ENCODE assay signal across 23 cellular contexts in genomic region chr9:91960367-91960766, GRCh38. TPM values are rescaled to one million over a fixed set of nuclear protein-coding genes. Genes with fewer than 3 reads are reported as not detected.
DNase-seq lines count a peak whose midpoint lies in the region; ATAC-seq, FAIRE-seq and TF ChIP-seq lines count a peak whose summit lies in the region.
"Had no signal": no experiment of that assay in that cellular context is flagged by ENCODE, and none has a peak within 500 bp of the region (broad histone marks: within the 10 kb centered on the region; RNA-seq: fewer than 3 reads in every experiment).

No MANE protein-coding gene starts in this region.

- H3K4me3 Mint-ChIP-seq in endodermal cell, result no peak overlapping the region
- H3K4me3 Mint-ChIP-seq: CD14-positive monocyte; CD4-positive, alpha-beta memory T cell; CD4-positive, CD25-positive, alpha-beta regulatory T cell; CD8-positive, alpha-beta memory T cell had no signal

- H3K9ac ChIP-seq in HepG2 (ENCODE audit: insufficient read depth, low read depth, low read length), result no peak overlapping the region
- no peak overlapping the region for H3K9ac ChIP-seq in endodermal cell (ENCODE audit: extremely low read depth, low read length, poor library complexity, severe bottlenecking)
- H3K9ac ChIP-seq: BLaER1 had no signal

- peaks cover 11% of the 10 kb centered on the region for H3K9me3 ChIP-seq in HepG2 (ENCODE audit: low read length)
- H3K9me3 ChIP-seq in right lobe of liver, result no peaks in the 10 kb centered on the region
- H3K9me3 ChIP-seq in endodermal cell (ENCODE audit: control insufficient read depth, low read length), result peaks cover 42% of the 10 kb centered on the region
- H3K9me3 ChIP-seq: BE2C had no signal

- FAIRE-seq in HepG2 (lab: Jason Lieb, UNC), result no peak
- FAIRE-seq: A204.1, G401.6, GM12891, GM19239 had no signal

- no peak overlapping the region for H3K4me2 ChIP-seq in HepG2 (ENCODE audit: low read depth, low read length)
- H3K4me2 ChIP-seq: BLaER1 had no signal

- no TSS peak for BruUV-seq in HepG2 (replicated peaks; lab: Mats Ljungman, UMichigan)

- H3K27me3 Mint-ChIP-seq in endodermal cell (ENCODE audit: insufficient read depth), result peaks cover 12% of the 10 kb centered on the region
- H3K27me3 Mint-ChIP-seq: CD4-positive, CD25-positive, alpha-beta regulatory T cell had no signal

- H3K27ac Mint-ChIP-seq in endodermal cell, result no peak overlapping the region
- H3K27ac Mint-ChIP-seq: CD14-positive monocyte; CD4-positive, alpha-beta memory T cell; CD4-positive, CD25-positive, alpha-beta regulatory T cell had no signal

- H3K27ac ChIP-seq in HepG2 (ENCODE audit: extremely low read length, insufficient read depth, low read length) (no peak overlapping the region), right lobe of liver (no peak overlapping the region), endodermal cell (ENCODE audit: low read depth, low read length) (no peak overlapping the region)
- H3K27ac ChIP-seq: BLaER1 had no signal

- H3K9me3 Mint-ChIP-seq in endodermal cell, result peaks cover 17% of the 10 kb centered on the region

- intact Hi-C loops in HepG2 (cut with micrococcal nuclease; ENCODE audit: unreplicated experiment), result no loop called here
- intact Hi-C loops in right lobe of liver (cut with DNase I), result no loop called here
- intact Hi-C loops in sciatic nerve (cut with DNase I), result no loop called here

- H3K36me3 Mint-ChIP-seq in endodermal cell (ENCODE audit: low read depth), result peaks cover 2% of the 10 kb centered on the region
- H3K36me3 Mint-ChIP-seq: CD14-positive monocyte; CD4-positive, alpha-beta memory T cell; CD4-positive, CD25-positive, alpha-beta regulatory T cell had no signal

- TF ChIP-seq POLR2A in HepG2 (IDR thresholded peaks at IDR 0.05; ENCODE audit: insufficient read depth in 1 of 2, low read depth in 2 of 2, low read length in 2 of 2), result no peak
- TF ChIP-seq POLR2A in right lobe of liver (IDR thresholded peaks at IDR 0.05), result no peak

- CTCF ChIA-PET in HepG2 (lab: Yijun Ruan, JAX; ENCODE audit: low intra/inter-chr PET ratio, low total read pairs), result no interaction called here

- no peak for DNase-seq in HepG2 (ENCODE audit: low spot score)
- DNase-seq in right lobe of liver, result no peak
- peak; percentile 37 for DNase-seq in MV-4-11 (lab: John Stamatoyannopoulos, UW)
- DNase-seq in endodermal cell, result no peak
- no peak for DNase-seq in sciatic nerve (ENCODE audit: low spot score)
- DNase-seq: 8988T; ACHN; BE2C; C1 segment of cervical spinal cord; CD4-positive, alpha-beta memory T cell; CD4-positive, CD25-positive, alpha-beta regulatory T cell; CD8-positive, alpha-beta memory T cell; COR-L47; DMS 273 treated with DMSO at 0.1 percent for 48 hours; DMS79 treated with DMSO at 0.1 percent for 48 hours; GF-D8 had no signal

- no peak for TF ChIP-seq RAD21 in HepG2 (CRISPR knock-in tag; IDR thresholded peaks at IDR 0.05)

- H4K20me1 ChIP-seq in HepG2 (ENCODE audit: insufficient read depth, low read length), result no peaks in the 10 kb centered on the region
- H4K20me1 ChIP-seq: BLaER1 had no signal

- H2AFZ ChIP-seq in HepG2 (ENCODE audit: low read length), result no peak overlapping the region

- peaks cover 13% of the 10 kb centered on the region for H3K4me1 Mint-ChIP-seq in endodermal cell
- H3K4me1 Mint-ChIP-seq: CD14-positive monocyte; CD4-positive, alpha-beta memory T cell; CD4-positive, CD25-positive, alpha-beta regulatory T cell; CD8-positive, alpha-beta memory T cell had no signal

- H3K4me3 ChIP-seq in HepG2 (replicated peaks in 1 of 3; ENCODE audit: insufficient read depth in 1 of 3, low read depth in 2 of 3, low read length in 3 of 3) (no peak overlapping the region), right lobe of liver (no peak overlapping the region), endodermal cell (ENCODE audit: low read length) (peak overlapping the region; percentile 69)
- H3K4me3 ChIP-seq: BLaER1 had no signal

- 0% methylated on average over 1 of the region's 1 CpG for WGBS in HepG2 (ENCODE audit: low lambda C conversion rate)
- 80% methylated on average over 1 of the region's 1 CpG for WGBS in right lobe of liver (ENCODE audit: insufficient coverage, low coverage, low lambda C conversion rate, missing lambda C conversion rate)
- 90% methylated on average over 1 of the region's 1 CpG; no CpG with 5 or more reads in 1 of the 2 experiments for whole genome bisulfite sequencing in endodermal cell (ENCODE audit: insufficient coverage in 1 of 2, insufficient read length in 1 of 2), 2 experiments

- POLR2A ChIA-PET in HepG2 (lab: Yijun Ruan, JAX), result no interaction called here

- TF ChIP-seq EP300 in HepG2 (IDR thresholded peaks at IDR 0.05; ENCODE audit: low read depth in 2 of 2, low read length in 2 of 2), result no peak
- no peak for TF ChIP-seq EP300 in HepG2 (CRISPR knock-in tag; IDR thresholded peaks at IDR 0.05; ENCODE audit: borderline replicate concordance)

- ATAC-seq in HepG2 (no peak), right lobe of liver (no peak), GM21381 (IDR thresholded peaks at IDR 0.05; ENCODE audit: unreplicated experiment) (no peak), sciatic nerve (no peak)

- no peak for TF ChIP-seq CTCF in HepG2 (CRISPR knock-in tag; IDR thresholded peaks at IDR 0.05)
- TF ChIP-seq CTCF in right lobe of liver (IDR thresholded peaks at IDR 0.05), result no peak
- TF ChIP-seq CTCF in endodermal cell (conservative IDR thresholded peaks at IDR 0.05), result no peak

- H3K27me3 ChIP-seq in HepG2 (ENCODE audit: control insufficient read depth in 1 of 2, insufficient read depth in 2 of 2, low read length in 2 of 2) (peaks cover 0 to 6% of the 10 kb centered on the region in 2 experiments; a peak in 1 of 5 replicates), right lobe of liver (no peaks in the 10 kb centered on the region), endodermal cell (ENCODE audit: control insufficient read depth, insufficient read depth, low read length, poor library complexity, severe bottlenecking) (no peaks in the 10 kb centered on the region)
- H3K27me3 ChIP-seq: BE2C, BLaER1 had no signal

- in situ Hi-C loops in HepG2 (cut with HindIII; ENCODE audit: extremely low pct_ligation_motif_present, low pct_unique_long_range_greater_than_20kb), result no loop called here

- H3K4me1 ChIP-seq in HepG2 (ENCODE audit: insufficient read depth, low read length), result no peaks in the 10 kb centered on the region
- no peaks in the 10 kb centered on the region for H3K4me1 ChIP-seq in right lobe of liver
- peaks cover under 1% of the 10 kb centered on the region for H3K4me1 ChIP-seq in endodermal cell (ENCODE audit: control insufficient read depth, insufficient read depth, low read length)
- H3K4me1 ChIP-seq: BE2C, BLaER1 had no signal

- no peaks in the 10 kb centered on the region for H3K79me2 ChIP-seq in HepG2 (ENCODE audit: insufficient read depth, low read length)

- H3K36me3 ChIP-seq in HepG2 (replicated peaks in 1 of 2; ENCODE audit: control insufficient read depth in 1 of 2, insufficient read depth in 2 of 2, low read length in 2 of 2), result no peaks in the 10 kb centered on the region
- H3K36me3 ChIP-seq in right lobe of liver, result no peaks in the 10 kb centered on the region
- H3K36me3 ChIP-seq in endodermal cell (ENCODE audit: control insufficient read depth, insufficient read depth, low read length), result no peaks in the 10 kb centered on the region
- H3K36me3 ChIP-seq: BE2C, BLaER1 had no signal

TF ChIP-seq in HepG2, 621 proteins besides CTCF, POLR2A, EP300 and RAD21:
- TF ChIP-seq ZNF383 (CRISPR knock-in tag; IDR thresholded peaks at IDR 0.05; ENCODE audit: borderline replicate concordance) (no peak), ZNF331 (CRISPR knock-in tag; IDR thresholded peaks at IDR 0.05) (peak; percentile 97)

RNA-seq across cellular contexts. Expression of gene ROR2, which starts 10.3 kb away (rescaled TPM):
- total RNA-seq in HepG2 (2016; rRNA removed; fragmentation: Illumina TruSeq; extraction: Trizol), result not detected in 2 replicates
- not detected in 2 replicates for total RNA-seq in HepG2 (2016; cell fraction: cytosol; rRNA removed; fragmentation: Illumina TruSeq; extraction: Trizol; ENCODE audit: low read depth)
- total RNA-seq in HepG2 (2016; cell fraction: insoluble cytoplasmic fraction; rRNA removed; fragmentation: Illumina TruSeq; extraction: Trizol), result not detected in 2 replicates
- total RNA-seq in HepG2 (2016; cell fraction: membrane; rRNA removed; fragmentation: Illumina TruSeq; extraction: Trizol), result not detected in 2 replicates
- not detected in 2 replicates for total RNA-seq in HepG2 (2016; cell fraction: nucleus; rRNA removed; fragmentation: Illumina TruSeq; extraction: Trizol)
- polyA plus RNA-seq in HepG2 (2011; rRNA removed), result not detected in 2 replicates
- polyA plus RNA-seq in HepG2 (2011; cell fraction: cytosol; rRNA removed), result not detected in 2 replicates
- polyA plus RNA-seq in HepG2 (2011; cell fraction: nucleus; rRNA removed), result not detected in 2 replicates
- polyA plus RNA-seq in HepG2 (2012), result not detected in 2 replicates
- not detected in 2 replicates for polyA plus RNA-seq in HepG2 (2016; cell fraction: cytosol; fragmentation: Illumina TruSeq; extraction: Trizol; ENCODE audit: low read depth)
- polyA plus RNA-seq in HepG2 (2016; cell fraction: insoluble cytoplasmic fraction; fragmentation: Illumina TruSeq; extraction: Trizol; ENCODE audit: low read depth), result not detected in 2 replicates
- not detected in 2 replicates for polyA plus RNA-seq in HepG2 (2016; cell fraction: membrane; fragmentation: Illumina TruSeq; extraction: Trizol; ENCODE audit: low read depth)
- not detected in 2 replicates for polyA plus RNA-seq in HepG2 (2016; cell fraction: nucleus; fragmentation: Illumina TruSeq; extraction: Trizol; ENCODE audit: insufficient read depth, low read depth)
- polyA minus RNA-seq in HepG2 (2011; rRNA and poly(A)+ RNA removed; ENCODE audit: low replicate concordance), result 0.60 and 1.2 TPM in 2 replicates
- polyA minus RNA-seq in HepG2 (2011; cell fraction: cytosol; rRNA and poly(A)+ RNA removed), result not detected in 2 replicates
- not detected in 2 replicates for polyA minus RNA-seq in HepG2 (2011; cell fraction: nucleus; rRNA and poly(A)+ RNA removed)
- 1 to 10 TPM in 2 of 6 experiments, under 1 TPM in 3, not detected in 1; 0.12 to 1.2 (median 0.49) TPM for total RNA-seq in right lobe of liver
- 100 to 1,000 TPM; 104 to 160 TPM for total RNA-seq in endodermal cell
- polyA plus RNA-seq in endodermal cell (2013, experiment 1 of 2), result 39.8 TPM
- 40.9 TPM for polyA plus RNA-seq in endodermal cell (2013, experiment 2 of 2)
- 3.0 TPM for total RNA-seq in sciatic nerve
- total RNA-seq: CD8-positive, alpha-beta memory T cell had no signal
- polyA plus RNA-seq: CD14-positive monocyte; CD4-positive, CD25-positive, alpha-beta regulatory T cell had no signal

Comparison
In these comparisons a context has a peak if more than half of its experiments do, and no peak if none do; other contexts are left out.
1. RNA of gene ROR2, which starts 10.3 kb away (total RNA-seq): 104 to 160 TPM in endodermal cell; 3.0 TPM in sciatic nerve (single experiment), 0.12 to 1.2 TPM in right lobe of liver and not detected in HepG2; every median in the first group is over 10 times any median in the second.